ENCODE assay signal across 37 cellular contexts in the genomic region with DNA sequence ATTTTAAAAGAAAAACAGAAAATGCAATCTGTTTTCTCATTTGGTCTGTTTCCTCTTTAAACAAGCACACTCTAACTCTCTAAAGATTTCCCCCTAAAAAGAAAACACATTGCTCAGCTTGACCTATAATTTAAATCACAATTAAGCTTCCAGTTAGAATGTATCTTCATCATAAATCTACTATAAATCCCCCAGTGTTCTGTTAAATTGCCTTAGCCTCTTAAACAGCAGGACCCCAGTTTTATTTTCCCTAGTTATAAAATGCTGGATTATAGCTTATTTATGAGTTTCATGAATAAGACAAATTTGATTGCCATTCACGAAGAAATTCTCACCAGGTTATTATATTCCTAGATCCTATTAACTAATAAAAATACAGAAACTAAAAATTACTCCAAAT.
"Had no signal": no experiment of that assay in that cellular context is flagged by ENCODE, and none has a peak within 500 bp of the region (broad histone marks: within the 10 kb centered on the region; RNA-seq: fewer than 3 reads in every experiment).

No MANE protein-coding gene starts in this region.

- H3K27me3 Mint-ChIP-seq: activated CD4-positive, alpha-beta T cell treated with anti-CD3 and anti-CD28 coated beads for 36 hours; activated naive CD4-positive, alpha-beta T cell treated with anti-CD3 and anti-CD28 coated beads, Interleukin-2, amount 10 ng/mL, durations not matched to agents 7 days and 5 days had no signal

- H3K27me3 ChIP-seq: ascending aorta, cardiac muscle cell had no signal

- H3K27ac Mint-ChIP-seq: activated CD4-positive, alpha-beta memory T cell treated with anti-CD3 and anti-CD28 coated beads, Interleukin-2, amount 10 ng/mL, durations not matched to agents 7 days and 5 days; activated CD4-positive, alpha-beta T cell treated with anti-CD3 and anti-CD28 coated beads for 36 hours; activated CD4-positive, alpha-beta T cell treated with anti-CD3 and anti-CD28 coated beads, Interleukin-2, amount 10 ng/mL, durations not matched to agents 7 days and 5 days; activated CD8-positive, alpha-beta memory T cell treated with anti-CD3 and anti-CD28 coated beads, Interleukin-2, amount 10 ng/mL, durations not matched to agents 7 days and 5 days; activated CD8-positive, alpha-beta T cell treated with anti-CD3 and anti-CD28 coated beads, Interleukin-2, amount 10 ng/mL, durations not matched to agents 7 days and 5 days; activated naive CD4-positive, alpha-beta T cell treated with anti-CD3 and anti-CD28 coated beads, Interleukin-2, amount 10 ng/mL, durations not matched to agents 7 days and 5 days; activated naive CD4-positive, alpha-beta T cell treated with anti-CD3 and anti-CD28 coated beads, Interleukin-2, amount 50 U/mL, for 24 hours; activated naive CD8-positive, alpha-beta T cell; activated naive CD8-positive, alpha-beta T cell treated with anti-CD3 and anti-CD28 coated beads, Interleukin-2, amount 10 ng/mL, durations not matched to agents 7 days and 5 days; activated naive CD8-positive, alpha-beta T cell treated with anti-CD3 and anti-CD28 coated beads, Interleukin-2, amount 50 U/mL, for 24 hours; activated T-cell treated with anti-CD3 and anti-CD28 coated beads, Interleukin-2, amount 50 U/mL, for 24 hours; activated T-helper 2 cell treated with anti-CD3 and anti-CD28 coated beads, Interferon-gamma antibody, Interleukin-2, Interleukin-4, amounts not matched to agents 10 μg/mL and 5 μg/mL and 100 μg/mL, durations not matched to agents 14 hours and 24 hours and 36 hours; brain; T-helper 1 cell treated with Interleukin-12 subunit alpha and Interleukin-12 subunit beta and Interleukin-4 antibody, amounts not matched to agents 30 μg/mL and 1 μg/mL, for 36 hours; T-helper 2 cell treated with Interferon-gamma antibody and Interleukin-4, amounts not matched to agents 5 μg/mL and 100 μg/mL, for 36 hours; WTC11 had no signal

- DNase-seq: activated CD4-positive, alpha-beta memory T cell treated with anti-CD3 and anti-CD28 coated beads, Interleukin-2, amount 10 ng/mL, durations not matched to agents 7 days and 5 days; activated CD4-positive, alpha-beta T cell treated with anti-CD3 and anti-CD28 coated beads for 1 hour; activated CD4-positive, alpha-beta T cell treated with anti-CD3 and anti-CD28 coated beads for 36 hours; activated CD4-positive, alpha-beta T cell treated with anti-CD3 and anti-CD28 coated beads for 48 hours; activated CD4-positive, alpha-beta T cell treated with anti-CD3 and anti-CD28 coated beads, Interleukin-2, amount 10 ng/mL, durations not matched to agents 7 days and 5 days; activated CD4-positive, alpha-beta T cell treated with anti-CD3 and anti-CD28 coated beads, Interleukin-2, amount 50 U/mL, for 48 hours; activated CD4-positive, CD25-positive, alpha-beta regulatory T cell; activated CD8-positive, alpha-beta memory T cell treated with anti-CD3 and anti-CD28 coated beads for 24 hours; activated CD8-positive, alpha-beta memory T cell treated with anti-CD3 and anti-CD28 coated beads, Interleukin-2, amount 10 ng/mL, durations not matched to agents 7 days and 5 days; activated CD8-positive, alpha-beta memory T cell treated with anti-CD3 and anti-CD28 coated beads, Interleukin-2, amount 50 U/mL, for 48 hours; activated CD8-positive, alpha-beta T cell treated with anti-CD3 and anti-CD28 coated beads, Interleukin-2, amount 10 ng/mL, durations not matched to agents 7 days and 5 days; activated effector memory CD4-positive, alpha-beta T cell treated with Interleukin-2 at 50 U/mL for 16 hours; activated gamma-delta T cell; activated naive CD4-positive, alpha-beta T cell treated with anti-CD3 and anti-CD28 coated beads, Interleukin-2, amount 10 ng/mL, durations not matched to agents 7 days and 5 days; activated naive CD4-positive, alpha-beta T cell treated with Interleukin-2 at 50 U/mL for 16 hours; activated naive CD8-positive, alpha-beta T cell treated with anti-CD3 and anti-CD28 coated beads, Interleukin-2, amount 10 ng/mL, durations not matched to agents 7 days and 5 days; activated naive CD8-positive, alpha-beta T cell treated with anti-CD3 and anti-CD28 coated beads, Interleukin-2, amount 50 U/mL, for 24 hours; activated T-cell treated with anti-CD3 and anti-CD28 coated beads, Interleukin-2, amount 50 U/mL, for 24 hours; activated T-cell treated with anti-CD3 and anti-CD28 coated beads, Interleukin-2, amount 50 U/mL, for 48 hours; amygdala; anterior cingulate cortex; central memory CD4-positive, alpha-beta T cell; T-helper 1 cell; T-helper 2 cell; T-helper 9 cell; WERI-Rb-1 had no signal

- H3K9me3 Mint-ChIP-seq: activated CD4-positive, alpha-beta T cell treated with anti-CD3 and anti-CD28 coated beads, Interleukin-2, amount 10 ng/mL, durations not matched to agents 7 days and 5 days had no signal

- H3K4me3 Mint-ChIP-seq: activated CD4-positive, alpha-beta memory T cell treated with anti-CD3 and anti-CD28 coated beads, Interleukin-2, amount 10 ng/mL, durations not matched to agents 7 days and 5 days; activated CD4-positive, alpha-beta T cell treated with anti-CD3 and anti-CD28 coated beads for 36 hours; activated CD4-positive, alpha-beta T cell treated with anti-CD3 and anti-CD28 coated beads, Interleukin-2, amount 10 ng/mL, durations not matched to agents 7 days and 5 days; activated CD8-positive, alpha-beta memory T cell treated with anti-CD3 and anti-CD28 coated beads, Interleukin-2, amount 10 ng/mL, durations not matched to agents 7 days and 5 days; activated CD8-positive, alpha-beta T cell treated with anti-CD3 and anti-CD28 coated beads, Interleukin-2, amount 10 ng/mL, durations not matched to agents 7 days and 5 days; activated naive CD4-positive, alpha-beta T cell treated with anti-CD3 and anti-CD28 coated beads, Interleukin-2, amount 10 ng/mL, durations not matched to agents 7 days and 5 days; activated naive CD4-positive, alpha-beta T cell treated with anti-CD3 and anti-CD28 coated beads, Interleukin-2, amount 50 U/mL, for 24 hours; activated naive CD8-positive, alpha-beta T cell; activated naive CD8-positive, alpha-beta T cell treated with anti-CD3 and anti-CD28 coated beads, Interleukin-2, amount 10 ng/mL, durations not matched to agents 7 days and 5 days; activated naive CD8-positive, alpha-beta T cell treated with anti-CD3 and anti-CD28 coated beads, Interleukin-2, amount 50 U/mL, for 24 hours; activated T-cell treated with anti-CD3 and anti-CD28 coated beads, Interleukin-2, amount 50 U/mL, for 24 hours; brain; T-helper 1 cell treated with Interleukin-12 subunit alpha and Interleukin-12 subunit beta and Interleukin-4 antibody, amounts not matched to agents 30 μg/mL and 1 μg/mL, for 36 hours; T-helper 2 cell treated with Interferon-gamma antibody and Interleukin-4, amounts not matched to agents 5 μg/mL and 100 μg/mL, for 36 hours; WTC11 had no signal

- FAIRE-seq: bronchial epithelial cell had no signal

- ATAC-seq: activated CD4-positive, alpha-beta T cell treated with anti-CD3 and anti-CD28 coated beads for 36 hours; activated CD4-positive, CD25-positive, alpha-beta regulatory T cell treated with anti-CD3 and anti-CD28 coated beads, Interleukin-2, amount 50 U/mL, for 24 hours; activated CD8-positive, alpha-beta memory T cell treated with anti-CD3 and anti-CD28 coated beads, Interleukin-2, amount 10 ng/mL, durations not matched to agents 7 days and 5 days; activated CD8-positive, alpha-beta T cell treated with anti-CD3 and anti-CD28 coated beads, Interleukin-2, amount 10 ng/mL, durations not matched to agents 7 days and 5 days; activated naive CD8-positive, alpha-beta T cell treated with anti-CD3 and anti-CD28 coated beads, Interleukin-2, amount 50 U/mL, for 24 hours; WTC11 had no signal

- H3K36me3 ChIP-seq: ascending aorta, cardiac muscle cell, WERI-Rb-1 had no signal

- H3K36me3 Mint-ChIP-seq: activated CD8-positive, alpha-beta memory T cell treated with anti-CD3 and anti-CD28 coated beads, Interleukin-2, amount 10 ng/mL, durations not matched to agents 7 days and 5 days; activated naive CD4-positive, alpha-beta T cell treated with anti-CD3 and anti-CD28 coated beads, Interleukin-2, amount 10 ng/mL, durations not matched to agents 7 days and 5 days; brain had no signal

- H3K27ac ChIP-seq: ascending aorta, cardiac muscle cell, WERI-Rb-1 had no signal

- H3K4me3 ChIP-seq: ascending aorta, cardiac muscle cell had no signal

- H3K4me1 Mint-ChIP-seq: activated CD4-positive, alpha-beta memory T cell treated with anti-CD3 and anti-CD28 coated beads, Interleukin-2, amount 10 ng/mL, durations not matched to agents 7 days and 5 days; activated CD8-positive, alpha-beta memory T cell treated with anti-CD3 and anti-CD28 coated beads, Interleukin-2, amount 10 ng/mL, durations not matched to agents 7 days and 5 days; activated naive CD4-positive, alpha-beta T cell treated with anti-CD3 and anti-CD28 coated beads, Interleukin-2, amount 10 ng/mL, durations not matched to agents 7 days and 5 days; activated naive CD8-positive, alpha-beta T cell treated with anti-CD3 and anti-CD28 coated beads, Interleukin-2, amount 10 ng/mL, durations not matched to agents 7 days and 5 days; activated naive CD8-positive, alpha-beta T cell treated with anti-CD3 and anti-CD28 coated beads, Interleukin-2, amount 50 U/mL, for 24 hours had no signal

- H3K4me1 ChIP-seq: ascending aorta had no signal
